Comparison of ENCODE assay signal across 1 cellular context in genomic region chr4:82562553-82562854, GRCh38.
TF ChIP-seq lines count a peak whose summit lies in the region.

No MANE protein-coding gene starts in this region.

TF ChIP-seq in WTC11, 78 proteins besides CTCF, POLR2A, EP300 and RAD21 (continued from another document):
- TF ChIP-seq, protein P1, sequence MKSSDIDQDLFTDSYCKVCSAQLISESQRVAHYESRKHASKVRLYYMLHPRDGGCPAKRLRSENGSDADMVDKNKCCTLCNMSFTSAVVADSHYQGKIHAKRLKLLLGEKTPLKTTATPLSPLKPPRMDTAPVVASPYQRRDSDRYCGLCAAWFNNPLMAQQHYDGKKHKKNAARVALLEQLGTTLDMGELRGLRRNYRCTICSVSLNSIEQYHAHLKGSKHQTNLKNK (CRISPR knock-in tag; IDR thresholded peaks at IDR 0.05): no peak
- TF ChIP-seq ETV6 (CRISPR knock-in tag; IDR thresholded peaks at IDR 0.05): no peak
- TF ChIP-seq, protein P2, sequence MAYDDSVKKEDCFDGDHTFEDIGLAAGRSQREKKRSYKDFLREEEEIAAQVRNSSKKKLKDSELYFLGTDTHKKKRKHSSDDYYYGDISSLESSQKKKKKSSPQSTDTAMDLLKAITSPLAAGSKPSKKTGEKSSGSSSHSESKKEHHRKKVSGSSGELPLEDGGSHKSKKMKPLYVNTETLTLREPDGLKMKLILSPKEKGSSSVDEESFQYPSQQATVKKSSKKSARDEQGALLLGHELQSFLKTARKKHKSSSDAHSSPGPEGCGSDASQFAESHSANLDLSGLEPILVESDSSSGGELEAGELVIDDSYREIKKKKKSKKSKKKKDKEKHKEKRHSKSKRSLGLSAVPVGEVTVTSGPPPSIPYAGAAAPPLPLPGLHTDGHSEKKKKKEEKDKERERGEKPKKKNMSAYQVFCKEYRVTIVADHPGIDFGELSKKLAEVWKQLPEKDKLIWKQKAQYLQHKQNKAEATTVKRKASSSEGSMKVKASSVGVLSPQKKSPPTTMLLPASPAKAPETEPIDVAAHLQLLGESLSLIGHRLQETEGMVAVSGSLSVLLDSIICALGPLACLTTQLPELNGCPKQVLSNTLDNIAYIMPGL (CRISPR knock-in tag; IDR thresholded peaks at IDR 0.05): no peak
- TF ChIP-seq, protein P3, sequence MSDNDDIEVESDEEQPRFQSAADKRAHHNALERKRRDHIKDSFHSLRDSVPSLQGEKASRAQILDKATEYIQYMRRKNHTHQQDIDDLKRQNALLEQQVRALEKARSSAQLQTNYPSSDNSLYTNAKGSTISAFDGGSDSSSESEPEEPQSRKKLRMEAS (CRISPR knock-in tag; IDR thresholded peaks at IDR 0.05): no peak
- TF ChIP-seq SOX15 (CRISPR knock-in tag; IDR thresholded peaks at IDR 0.05): no peak
- TF ChIP-seq, protein P4, sequence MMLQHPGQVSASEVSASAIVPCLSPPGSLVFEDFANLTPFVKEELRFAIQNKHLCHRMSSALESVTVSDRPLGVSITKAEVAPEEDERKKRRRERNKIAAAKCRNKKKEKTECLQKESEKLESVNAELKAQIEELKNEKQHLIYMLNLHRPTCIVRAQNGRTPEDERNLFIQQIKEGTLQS (CRISPR knock-in tag; conservative IDR thresholded peaks at IDR 0.05): no peak
